In the genomic region with DNA sequence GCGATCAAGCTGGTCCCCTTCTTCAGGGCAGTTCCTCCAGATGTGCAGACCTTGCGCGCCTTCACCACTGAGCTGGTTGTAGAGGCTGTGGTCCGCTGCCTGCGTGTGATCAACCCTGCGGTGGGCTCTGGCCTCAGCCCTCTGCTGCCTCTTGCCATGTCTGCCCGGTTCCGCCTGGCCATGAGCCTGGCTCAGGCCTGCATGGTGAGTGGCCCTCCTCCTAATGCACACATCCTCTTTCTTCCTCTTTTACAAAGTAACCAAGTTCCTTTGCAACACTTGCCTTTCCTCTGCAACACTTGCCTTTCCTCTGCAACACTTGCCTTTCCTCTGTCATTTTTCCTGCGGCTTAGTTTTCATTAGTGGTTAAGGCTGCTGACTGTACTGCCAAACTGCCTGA, we compare ENCODE assay signal across 11 cellular contexts. TPM values are rescaled to one million over a fixed set of nuclear protein-coding genes. Genes with fewer than 3 reads are reported as not detected.
DNase-seq lines count a peak whose midpoint lies in the region; ATAC-seq and TF ChIP-seq lines count a peak whose summit lies in the region.
"Had no signal": no experiment of that assay in that cellular context is flagged by ENCODE, and none has a peak within 500 bp of the region (broad histone marks: within the 10 kb centered on the region; RNA-seq: fewer than 3 reads in every experiment).

No MANE protein-coding gene starts in this region.

- intact Hi-C loops in CD8-positive, alpha-beta T cell (cut with DNase I, micrococcal nuclease): loop anchor here (5.0 kb wide), 1 partner anchor 35 kb away; a partner anchor contains a TSS
- intact Hi-C loops in prostate gland (cut with DNase I): no loop called here

- peaks cover 14% of the 10 kb centered on the region for H3K4me1 ChIP-seq in CD8-positive, alpha-beta T cell (ENCODE audit: insufficient read depth, low read length)
- H3K4me1 ChIP-seq in prostate gland (replicated peaks): no peaks in the 10 kb centered on the region

- no peak for TF ChIP-seq CTCF in CD8-positive, alpha-beta T cell (IDR thresholded peaks at IDR 0.05)
- TF ChIP-seq CTCF in GM20000 (IDR thresholded peaks at IDR 0.05; ENCODE audit: extremely low read depth, missing control alignments) (no peak), prostate gland (IDR thresholded peaks at IDR 0.05) (no peak)

- H3K27me3 ChIP-seq in CD8-positive, alpha-beta T cell (ENCODE audit: insufficient read depth, low read length): no peaks in the 10 kb centered on the region
- no peaks in the 10 kb centered on the region for H3K27me3 ChIP-seq in prostate gland (replicated peaks; ENCODE audit: insufficient read depth)

- H3K4me3 Mint-ChIP-seq in CD8-positive, alpha-beta T cell: peak overlapping the region; percentile 92
- H3K4me3 Mint-ChIP-seq in naive B cell: peak overlapping the region; percentile 69 to 95 (median 86)

- no peak for TF ChIP-seq POLR2A in prostate gland (IDR thresholded peaks at IDR 0.05)

- no peak for ATAC-seq in CD8-positive, alpha-beta T cell
- ATAC-seq in naive B cell (ENCODE audit: low read depth in 2 of 2): peak; percentile 40 to 57
- ATAC-seq: left colon had no signal

- peaks cover 20% of the 10 kb centered on the region for H3K36me3 Mint-ChIP-seq in CD8-positive, alpha-beta T cell
- no peaks in the 10 kb centered on the region for H3K36me3 Mint-ChIP-seq in naive B cell

- H3K4me1 Mint-ChIP-seq in CD8-positive, alpha-beta T cell (ENCODE audit: low read depth): peaks cover 28% of the 10 kb centered on the region
- peaks cover 11 to 34% (median 27%) of the 10 kb centered on the region in 3 donors for H3K4me1 Mint-ChIP-seq in naive B cell

- WGBS in prostate gland: 93% methylated on average over 9 of the region's 9 CpGs

- H3K9me3 ChIP-seq in CD8-positive, alpha-beta T cell (ENCODE audit: low read length): no peaks in the 10 kb centered on the region
- H3K9me3 ChIP-seq in prostate gland: no peaks in the 10 kb centered on the region

- H3K9me3 Mint-ChIP-seq in CD8-positive, alpha-beta T cell: no peaks in the 10 kb centered on the region
- no peaks in the 10 kb centered on the region for H3K9me3 Mint-ChIP-seq in naive B cell

- POLR2A ChIA-PET in CD8-positive, alpha-beta T cell (lab: Charles Lee): interaction anchor here (2.2 kb wide), 1 partner anchor 12 kb away, joined by 10 read pairs; no protein-coding TSS in a partner anchor

- H3K36me3 ChIP-seq in CD8-positive, alpha-beta T cell (ENCODE audit: insufficient read depth, low read length): no peaks in the 10 kb centered on the region
- no peaks in the 10 kb centered on the region for H3K36me3 ChIP-seq in prostate gland

- no peak overlapping the region for H3K27ac ChIP-seq in CD8-positive, alpha-beta T cell (ENCODE audit: low read depth, low read length)
- no peak overlapping the region for H3K27ac ChIP-seq in prostate gland

- H3K27ac Mint-ChIP-seq in CD8-positive, alpha-beta T cell: peak overlapping the region; percentile 69
- peak overlapping the region; percentile 54 to 89 (median 82) for H3K27ac Mint-ChIP-seq in naive B cell

- CTCF ChIA-PET in CD8-positive, alpha-beta T cell (lab: Charles Lee): no interaction called here

- H3K4me3 ChIP-seq in CD8-positive, alpha-beta T cell (ENCODE audit: low read depth, low read length): no peak overlapping the region
- H3K4me3 ChIP-seq in prostate gland: no peak overlapping the region

- no peaks in the 10 kb centered on the region for H3K27me3 Mint-ChIP-seq in CD8-positive, alpha-beta T cell (ENCODE audit: low read depth)
- H3K27me3 Mint-ChIP-seq in naive B cell: no peaks in the 10 kb centered on the region

- DNase-seq in CD8-positive, alpha-beta T cell: no peak
- DNase-seq in GM20000 (ENCODE audit: low spot score) (peak; percentile 22), UCSD-AML1 (lab: John Stamatoyannopoulos, UW; ENCODE audit: unreplicated experiment) (peak; percentile 54), naive B cell (peak; percentile 18), prostate gland (ENCODE audit: low spot score) (no peak), dermis blood vessel endothelial cell (no peak), DMS53 (lab: John Stamatoyannopoulos, UW) (no peak), NCI-H510A (lab: John Stamatoyannopoulos, UW) (no peak)
- DNase-seq: central memory CD4-positive, alpha-beta T cell; left colon; NCI-H187 had no signal

RNA-seq across cellular contexts. Expression of a gene that starts 1.8 kb away (rescaled TPM):
- 10 to 100 TPM; 13.9 to 15.0 TPM for total RNA-seq in CD8-positive, alpha-beta T cell
- 10 to 100 TPM; 19.5 to 37.1 (median 22.3) TPM for polyA plus RNA-seq in naive B cell (ENCODE audit: low read depth in 6 of 6)
- total RNA-seq in prostate gland (10 to 100 TPM; 21.8 to 25.0 TPM), dermis blood vessel endothelial cell (9.7 and 12.2 TPM in 2 replicates)

RNA-seq across cellular contexts. Expression of a gene that starts 3.9 kb away (rescaled TPM):
- total RNA-seq in CD8-positive, alpha-beta T cell: under 1 TPM; 0.84 to 0.86 TPM
- under 1 TPM; 0.08 to 0.25 (median 0.14) TPM for polyA plus RNA-seq in naive B cell (ENCODE audit: low read depth in 6 of 6)
- total RNA-seq in prostate gland: under 1 TPM in 1 of 2 donors, not detected in 1; 0.17 TPM
- under 0.01 and 0.05 TPM in 2 replicates for total RNA-seq in dermis blood vessel endothelial cell

RNA-seq across cellular contexts. Expression of a gene that starts 27.4 kb away (rescaled TPM):
- total RNA-seq in CD8-positive, alpha-beta T cell: under 1 TPM; 0.67 to 0.71 TPM
- under 1 TPM in 4 of 6 donors, not detected in 2; 0.15 to 0.32 (median 0.22) TPM for polyA plus RNA-seq in naive B cell (ENCODE audit: low read depth in 6 of 6)
- total RNA-seq in prostate gland: 1 to 10 TPM in 1 of 2 donors, under 1 TPM in 1; 0.36 to 1.4 TPM
- 0.17 TPM in 1 of 2 replicates, not detected in the other for total RNA-seq in dermis blood vessel endothelial cell

RNA-seq across cellular contexts. Expression of a gene that starts 32.5 kb away (rescaled TPM):
- 1 to 10 TPM; 4.8 to 6.1 TPM for total RNA-seq in CD8-positive, alpha-beta T cell
- 10 to 100 TPM in 1 of 6 donors, 1 to 10 TPM in 5; 1.3 to 10.5 (median 2.4) TPM for polyA plus RNA-seq in naive B cell (ENCODE audit: low read depth in 6 of 6)
- 10 to 100 TPM in 1 of 2 donors, 1 to 10 TPM in 1; 3.9 to 24.9 TPM for total RNA-seq in prostate gland
- 1.8 and 3.7 TPM in 2 replicates for total RNA-seq in dermis blood vessel endothelial cell

RNA-seq across cellular contexts. Expression of a gene that starts 37.1 kb away (rescaled TPM):
- total RNA-seq in CD8-positive, alpha-beta T cell: under 1 TPM; 0.44 to 0.65 TPM
- polyA plus RNA-seq in naive B cell (ENCODE audit: low read depth in 6 of 6): 1 to 10 TPM in 1 of 6 donors, under 1 TPM in 4, not detected in 1; 0.15 to 1.3 (median 0.47) TPM
- 1 to 10 TPM in 1 of 2 donors, under 1 TPM in 1; 0.55 to 5.2 TPM for total RNA-seq in prostate gland
- 0.14 and 0.34 TPM in 2 replicates for total RNA-seq in dermis blood vessel endothelial cell

Comparison
In these comparisons a context has a peak if more than half of its experiments do, and no peak if none do; other contexts are left out.
1. DNase-seq: peak in GM20000 (single experiment), UCSD-AML1 (single experiment) and naive B cell (single experiment); none in CD8-positive, alpha-beta T cell (0 of 7), prostate gland (single experiment), dermis blood vessel endothelial cell (single experiment), DMS53 (single experiment) and NCI-H510A (single experiment).